Comparison of ENCODE assay signal across 21 cellular contexts in genomic region chr2:111652681-111653080, GRCh38.
"Had no signal": no experiment of that assay in that cellular context is flagged by ENCODE, and none has a peak within 500 bp of the region (broad histone marks: within the 10 kb centered on the region; RNA-seq: fewer than 3 reads in every experiment).

No MANE protein-coding gene starts in this region.

- H3K36me3 ChIP-seq: SJSA1 had no signal

- H3K27me3 ChIP-seq: SJSA1 had no signal

- H3K4me3 ChIP-seq: SJSA1, SK-N-MC had no signal

- H3K9me3 ChIP-seq: SJSA1 had no signal

- DNase-seq: IMR-90, Kasumi-1, MM.1S, NCI-H1092 treated with DMSO at 0.1 percent for 48 hours, NCI-H1436, NCI-H187, NCI-H2029, NCI-H2081 treated with DMSO at 0.1 percent for 48 hours, NCI-H2171, NCI-H226, NCI-H446, NCI-H510A, NCI-H524 treated with DMSO at 0.1 percent for 48 hours, NCI-H69, NCI-H774, Right ventricle myocardium superior, RPMI8226, SIG-M5 had no signal

- H3K27ac ChIP-seq: KMS-11, SJSA1, SK-N-MC had no signal
